13 cellular contexts compared by ENCODE assay signal in the genomic region with DNA sequence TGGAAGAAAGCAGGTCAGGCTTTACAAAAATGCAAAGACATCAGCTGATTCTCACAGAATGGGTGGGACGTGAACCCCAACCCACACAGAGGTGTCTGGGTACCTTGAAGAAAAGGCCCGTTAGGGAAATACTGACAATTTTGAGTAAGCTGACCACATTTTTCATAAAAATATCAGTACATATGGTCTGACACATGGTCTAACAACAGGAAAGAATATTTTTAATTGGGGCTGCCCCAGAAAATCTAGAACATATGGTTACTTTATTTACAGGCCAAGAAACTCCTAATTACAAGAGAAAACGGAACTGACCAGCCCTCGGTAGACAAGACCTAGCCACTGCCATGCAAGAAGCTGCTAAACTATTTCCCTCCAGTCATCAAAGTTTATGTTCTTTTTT. TPM values are rescaled to one million over a fixed set of nuclear protein-coding genes. Genes with fewer than 3 reads are reported as not detected.
A peak's percentile ranks its signal among the peaks of the same experiment; 100 is the strongest.
DNase-seq lines count a peak whose midpoint lies in the region; ATAC-seq lines count a peak whose summit lies in the region.
"Had no signal": no experiment of that assay in that cellular context is flagged by ENCODE, and none has a peak within 500 bp of the region (broad histone marks: within the 10 kb centered on the region; RNA-seq: fewer than 3 reads in every experiment).

No MANE protein-coding gene starts in this region.

- ATAC-seq in HG02642 (IDR thresholded peaks at IDR 0.05; ENCODE audit: poor library complexity, unreplicated experiment) (peak; percentile 46), sciatic nerve (no peak), HG03460 (IDR thresholded peaks at IDR 0.05; ENCODE audit: unreplicated experiment) (no peak)
- no peak for ATAC-seq in activated naive CD8-positive, alpha-beta T cell treated with anti-CD3 and anti-CD28 coated beads, Interleukin-2, amount 10 ng/mL, durations not matched to agents 7 days and 5 days (ENCODE audit: low read depth)

- peak overlapping the region; percentile 7 for H3K4me3 Mint-ChIP-seq in activated T-cell treated with anti-CD3 and anti-CD28 coated beads, Interleukin-2, amount 50 U/mL, for 24 hours
- H3K4me3 Mint-ChIP-seq in activated naive CD8-positive, alpha-beta T cell treated with anti-CD3 and anti-CD28 coated beads, Interleukin-2, amount 10 ng/mL, durations not matched to agents 7 days and 5 days, result peak overlapping the region; percentile 34
- peak overlapping the region; percentile 42 for H3K4me3 Mint-ChIP-seq in stimulated activated naive CD8-positive, alpha-beta T cell treated with anti-CD3 and anti-CD28 coated beads, Interleukin-15, Interleukin-2, amounts not matched to agents 100 ng/mL and 50 ng/mL, for 24 hours

- H3K27ac Mint-ChIP-seq in activated T-cell treated with anti-CD3 and anti-CD28 coated beads, Interleukin-2, amount 50 U/mL, for 24 hours, result peak overlapping the region; percentile 58
- H3K27ac Mint-ChIP-seq in activated naive CD8-positive, alpha-beta T cell treated with anti-CD3 and anti-CD28 coated beads, Interleukin-2, amount 10 ng/mL, durations not matched to agents 7 days and 5 days, result peak overlapping the region; percentile 97
- H3K27ac Mint-ChIP-seq in stimulated activated naive CD8-positive, alpha-beta T cell treated with anti-CD3 and anti-CD28 coated beads, Interleukin-15, Interleukin-2, amounts not matched to agents 100 ng/mL and 50 ng/mL, for 24 hours, result peak overlapping the region; percentile 55

- intact Hi-C loops in sciatic nerve (cut with DNase I), result no loop called here

- H3K4me1 Mint-ChIP-seq in activated T-cell treated with anti-CD3 and anti-CD28 coated beads, Interleukin-2, amount 50 U/mL, for 24 hours (ENCODE audit: low read depth), result peaks cover 59% of the 10 kb centered on the region
- H3K4me1 Mint-ChIP-seq in activated naive CD8-positive, alpha-beta T cell treated with anti-CD3 and anti-CD28 coated beads, Interleukin-2, amount 10 ng/mL, durations not matched to agents 7 days and 5 days, result peaks cover 50% of the 10 kb centered on the region
- H3K4me1 Mint-ChIP-seq in stimulated activated naive CD8-positive, alpha-beta T cell treated with anti-CD3 and anti-CD28 coated beads, Interleukin-15, Interleukin-2, amounts not matched to agents 100 ng/mL and 50 ng/mL, for 24 hours (ENCODE audit: low read depth), result peaks cover 68% of the 10 kb centered on the region

- H3K36me3 Mint-ChIP-seq in activated T-cell treated with anti-CD3 and anti-CD28 coated beads, Interleukin-2, amount 50 U/mL, for 24 hours (ENCODE audit: low read depth), result no peaks in the 10 kb centered on the region
- no peaks in the 10 kb centered on the region for H3K36me3 Mint-ChIP-seq in activated naive CD8-positive, alpha-beta T cell treated with anti-CD3 and anti-CD28 coated beads, Interleukin-2, amount 10 ng/mL, durations not matched to agents 7 days and 5 days
- H3K36me3 Mint-ChIP-seq in stimulated activated naive CD8-positive, alpha-beta T cell treated with anti-CD3 and anti-CD28 coated beads, Interleukin-15, Interleukin-2, amounts not matched to agents 100 ng/mL and 50 ng/mL, for 24 hours (ENCODE audit: low read depth), result no peaks in the 10 kb centered on the region

- no peak for DNase-seq in activated T-cell treated with anti-CD3 and anti-CD28 coated beads, Interleukin-2, amount 50 U/mL, for 24 hours
- DNase-seq in activated T-cell treated with anti-CD3 and anti-CD28 coated beads, Interleukin-2, amount 50 U/mL, for 1 hour, result no peak
- no peak for DNase-seq in activated naive CD8-positive, alpha-beta T cell treated with anti-CD3 and anti-CD28 coated beads, Interleukin-2, amount 10 ng/mL, durations not matched to agents 7 days and 5 days
- DNase-seq in NCI-H2029 treated with DMSO at 0.1 percent for 48 hours (lab: John Stamatoyannopoulos, UW), result no peak
- no peak for DNase-seq in sciatic nerve (ENCODE audit: low spot score)
- DNase-seq: aorta, dermis blood vessel endothelial cell, Karpas-422, NCI-H146, Right ventricle myocardium superior had no signal

- no peaks in the 10 kb centered on the region for H3K27me3 Mint-ChIP-seq in activated T-cell treated with anti-CD3 and anti-CD28 coated beads, Interleukin-2, amount 50 U/mL, for 24 hours
- no peaks in the 10 kb centered on the region for H3K27me3 Mint-ChIP-seq in activated naive CD8-positive, alpha-beta T cell treated with anti-CD3 and anti-CD28 coated beads, Interleukin-2, amount 10 ng/mL, durations not matched to agents 7 days and 5 days
- no peaks in the 10 kb centered on the region for H3K27me3 Mint-ChIP-seq in stimulated activated naive CD8-positive, alpha-beta T cell treated with anti-CD3 and anti-CD28 coated beads, Interleukin-15, Interleukin-2, amounts not matched to agents 100 ng/mL and 50 ng/mL, for 24 hours

- H3K9me3 Mint-ChIP-seq in activated T-cell treated with anti-CD3 and anti-CD28 coated beads, Interleukin-2, amount 50 U/mL, for 24 hours, result no peaks in the 10 kb centered on the region
- H3K9me3 Mint-ChIP-seq in activated naive CD8-positive, alpha-beta T cell treated with anti-CD3 and anti-CD28 coated beads, Interleukin-2, amount 10 ng/mL, durations not matched to agents 7 days and 5 days, result no peaks in the 10 kb centered on the region
- no peaks in the 10 kb centered on the region for H3K9me3 Mint-ChIP-seq in stimulated activated naive CD8-positive, alpha-beta T cell treated with anti-CD3 and anti-CD28 coated beads, Interleukin-15, Interleukin-2, amounts not matched to agents 100 ng/mL and 50 ng/mL, for 24 hours

- POLR2A ChIA-PET in activated naive CD8-positive, alpha-beta T cell treated with anti-CD3 and anti-CD28 coated beads, Interleukin-2, amount 10 ng/mL, durations not matched to agents 7 days and 5 days (lab: Charles Lee), result interaction anchor here (0.8 to 3.6 kb wide), 7 partner anchors 28 to 66 kb away, joined by 3 to 39 read pairs (median 4); partner anchors contain the start of gene ITM2B

RNA-seq across cellular contexts. Expression of gene ITM2B, which starts 48.7 kb away (rescaled TPM):
- 100 to 1,000 TPM; 385 to 429 TPM for total RNA-seq in activated naive CD8-positive, alpha-beta T cell treated with anti-CD3 and anti-CD28 coated beads, Interleukin-2, amount 10 ng/mL, durations not matched to agents 7 days and 5 days
- 704 TPM for total RNA-seq in sciatic nerve
